10 cellular contexts compared by ENCODE assay signal in the genomic region with DNA sequence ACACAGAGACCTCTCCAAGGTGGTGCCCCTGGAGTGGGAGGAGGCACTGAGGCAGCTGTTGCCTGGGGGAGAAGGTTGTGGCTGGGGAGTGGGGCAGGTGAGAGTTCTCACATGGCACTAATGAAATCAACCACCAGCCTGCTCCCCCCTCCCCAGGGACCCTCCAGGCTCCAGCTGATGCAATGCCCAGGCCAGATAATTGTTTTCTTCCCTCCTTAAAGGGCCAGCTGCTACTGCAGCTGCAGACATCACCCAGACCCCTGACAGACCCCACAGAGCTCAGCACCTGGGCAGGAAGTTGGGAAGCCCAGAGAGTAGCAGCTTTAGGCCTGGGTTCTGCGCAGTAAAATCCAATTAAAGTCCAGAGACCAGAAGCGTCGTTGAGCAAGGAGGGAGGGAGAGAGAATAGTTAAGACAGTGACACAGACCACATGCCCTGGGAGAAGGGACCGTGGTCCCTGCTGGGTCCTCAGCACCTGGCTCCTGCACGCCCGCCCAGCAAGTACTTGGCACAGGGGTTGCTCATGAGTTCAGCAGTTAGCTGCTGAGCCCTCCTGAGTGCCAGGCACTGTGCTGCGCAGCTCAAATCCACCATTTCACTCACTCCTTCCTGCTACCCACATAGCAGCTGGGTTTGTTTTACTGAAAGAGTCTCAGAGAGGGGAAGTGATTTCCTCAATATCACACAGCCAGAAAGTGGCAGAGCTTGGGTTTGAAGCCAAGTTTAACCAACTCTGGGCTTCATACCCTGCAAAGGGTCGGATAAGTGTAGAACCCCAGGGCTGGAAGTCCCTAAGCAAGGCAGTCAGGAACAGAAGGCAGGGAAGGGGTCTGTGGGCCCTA. TPM values are rescaled to one million over a fixed set of nuclear protein-coding genes. Genes with fewer than 3 reads are reported as not detected.
DNase-seq lines count a peak whose midpoint lies in the region; ATAC-seq and TF ChIP-seq lines count a peak whose summit lies in the region.
"Had no signal": no experiment of that assay in that cellular context is flagged by ENCODE, and none has a peak within 500 bp of the region (broad histone marks: within the 10 kb centered on the region; RNA-seq: fewer than 3 reads in every experiment).

No MANE protein-coding gene starts in this region.

- no peaks in the 10 kb centered on the region for H3F3A ChIP-seq in neural progenitor cell (ENCODE audit: low read depth)

- H2AFZ ChIP-seq in neural progenitor cell (replicated peaks), result no peak overlapping the region

- intact Hi-C loops in left cardiac atrium (cut with DNase I), result no loop called here
- intact Hi-C loops in sciatic nerve (cut with DNase I), result no loop called here

- peaks cover 17% of the 10 kb centered on the region for H3K4me1 ChIP-seq in neural progenitor cell

- peaks cover 24% of the 10 kb centered on the region for H4K20me1 ChIP-seq in neural progenitor cell (ENCODE audit: low read depth)

- H3K9me3 Mint-ChIP-seq in activated naive CD8-positive, alpha-beta T cell treated with anti-CD3 and anti-CD28 coated beads, Interleukin-2, amount 10 ng/mL, durations not matched to agents 7 days and 5 days, result no peaks in the 10 kb centered on the region
- H3K9me3 Mint-ChIP-seq in neural progenitor cell, result no peaks in the 10 kb centered on the region

- no peaks in the 10 kb centered on the region for H3K36me3 Mint-ChIP-seq in activated naive CD8-positive, alpha-beta T cell treated with anti-CD3 and anti-CD28 coated beads, Interleukin-2, amount 10 ng/mL, durations not matched to agents 7 days and 5 days
- no peaks in the 10 kb centered on the region for H3K36me3 Mint-ChIP-seq in neural progenitor cell

- H3K4me3 ChIP-seq in H7 (ENCODE audit: insufficient read depth, low read depth, low read length) (no peak overlapping the region), neural progenitor cell (no peak overlapping the region)
- H3K4me3 ChIP-seq: Peyer's patch had no signal

- H3K27me3 ChIP-seq in H7 (ENCODE audit: control insufficient read depth, insufficient read depth, low read length) (peaks cover 1% of the 10 kb centered on the region; the same call in 1 of the 2 replicates), neural progenitor cell (no peaks in the 10 kb centered on the region)
- H3K27me3 ChIP-seq: Peyer's patch, spleen had no signal

- no peaks in the 10 kb centered on the region for H3K79me2 ChIP-seq in neural progenitor cell (ENCODE audit: low read depth)

- ATAC-seq in activated naive CD8-positive, alpha-beta T cell treated with anti-CD3 and anti-CD28 coated beads, Interleukin-2, amount 10 ng/mL, durations not matched to agents 7 days and 5 days (ENCODE audit: low read depth), result no peak
- ATAC-seq in left cardiac atrium, result no peak
- no peak for ATAC-seq in left lobe of liver
- no peak for ATAC-seq in sciatic nerve

- no peaks in the 10 kb centered on the region for H3K9me3 ChIP-seq in neural progenitor cell (ENCODE audit: low read depth)
- H3K9me3 ChIP-seq: Peyer's patch, spleen had no signal

- H3K4me2 ChIP-seq in neural progenitor cell, result peak overlapping the region; percentile 73

- no peak overlapping the region for H3K27ac ChIP-seq in neural progenitor cell

- H3K36me3 ChIP-seq in H7 (replicated peaks; ENCODE audit: control insufficient read depth, insufficient read depth, low read length) (no peaks in the 10 kb centered on the region; the same call in none of the 2 replicates), neural progenitor cell (no peaks in the 10 kb centered on the region)
- H3K36me3 ChIP-seq: Peyer's patch, spleen had no signal

- no peaks in the 10 kb centered on the region for H3K27me3 Mint-ChIP-seq in activated naive CD8-positive, alpha-beta T cell treated with anti-CD3 and anti-CD28 coated beads, Interleukin-2, amount 10 ng/mL, durations not matched to agents 7 days and 5 days
- peaks cover 7% of the 10 kb centered on the region for H3K27me3 Mint-ChIP-seq in neural progenitor cell (ENCODE audit: insufficient read depth, low read depth)

- DNase-seq in H7 (peak; percentile 61), NCI-H2081 treated with DMSO at 0.1 percent for 48 hours (lab: John Stamatoyannopoulos, UW) (peak; percentile 26), neural progenitor cell (ENCODE audit: low spot score) (no peak), left cardiac atrium (no peak), left lobe of liver (ENCODE audit: low spot score) (no peak), sciatic nerve (ENCODE audit: low spot score) (no peak)
- DNase-seq in activated naive CD8-positive, alpha-beta T cell treated with anti-CD3 and anti-CD28 coated beads, Interleukin-2, amount 10 ng/mL, durations not matched to agents 7 days and 5 days, result no peak
- DNase-seq in activated naive CD4-positive, alpha-beta T cell (lab: John Stamatoyannopoulos, UW), result no peak
- DNase-seq: Peyer's patch, spleen had no signal

- H3K9ac ChIP-seq in neural progenitor cell, result no peak overlapping the region

- no peak overlapping the region for H3K27ac Mint-ChIP-seq in activated naive CD8-positive, alpha-beta T cell treated with anti-CD3 and anti-CD28 coated beads, Interleukin-2, amount 10 ng/mL, durations not matched to agents 7 days and 5 days
- H3K27ac Mint-ChIP-seq in neural progenitor cell, result peak overlapping the region; percentile 5

- POLR2A ChIA-PET in activated naive CD8-positive, alpha-beta T cell treated with anti-CD3 and anti-CD28 coated beads, Interleukin-2, amount 10 ng/mL, durations not matched to agents 7 days and 5 days (lab: Charles Lee), result interaction anchor here (0.7 to 1.3 kb wide), 2 partner anchors 28 to 289 kb away, joined by 3 to 4 read pairs; a partner anchor contains a TSS

- peak overlapping the region; percentile 40 for H3K4me3 Mint-ChIP-seq in activated naive CD8-positive, alpha-beta T cell treated with anti-CD3 and anti-CD28 coated beads, Interleukin-2, amount 10 ng/mL, durations not matched to agents 7 days and 5 days
- H3K4me3 Mint-ChIP-seq in neural progenitor cell, result peak overlapping the region; percentile 72

- TF ChIP-seq CTCF in neural progenitor cell (IDR thresholded peaks at IDR 0.05), result no peak

- peaks cover 14% of the 10 kb centered on the region for H3K4me1 Mint-ChIP-seq in activated naive CD8-positive, alpha-beta T cell treated with anti-CD3 and anti-CD28 coated beads, Interleukin-2, amount 10 ng/mL, durations not matched to agents 7 days and 5 days
- peaks cover 22% of the 10 kb centered on the region for H3K4me1 Mint-ChIP-seq in neural progenitor cell

RNA-seq across cellular contexts. Expression of a gene that starts 1.9 kb away (rescaled TPM):
- 20.0 and 20.7 TPM in 2 replicates for total RNA-seq in H7 (2014; rRNA removed; shearing (Covaris generic))
- 1 to 10 TPM; 6.9 TPM for total RNA-seq in activated naive CD8-positive, alpha-beta T cell treated with anti-CD3 and anti-CD28 coated beads, Interleukin-2, amount 10 ng/mL, durations not matched to agents 7 days and 5 days
- total RNA-seq in neural progenitor cell (ENCODE audit: low replicate concordance) (17.2 and 27.1 TPM in 2 replicates), left cardiac atrium (1 to 10 TPM; 2.9 to 3.6 TPM), left lobe of liver (1.0 TPM), sciatic nerve (8.7 TPM)

RNA-seq across cellular contexts. Expression of a gene that starts 28.0 kb away (rescaled TPM):
- total RNA-seq in H7 (2014; rRNA removed; shearing (Covaris generic)), result 43.3 and 51.0 TPM in 2 replicates
- total RNA-seq in activated naive CD8-positive, alpha-beta T cell treated with anti-CD3 and anti-CD28 coated beads, Interleukin-2, amount 10 ng/mL, durations not matched to agents 7 days and 5 days, result 10 to 100 TPM; 65.0 to 66.6 TPM
- total RNA-seq in neural progenitor cell (ENCODE audit: low replicate concordance) (38.0 and 61.3 TPM in 2 replicates), left cardiac atrium (10 to 100 TPM; 60.1 to 71.1 TPM), left lobe of liver (26.8 TPM), sciatic nerve (46.7 TPM)

Comparison
In these comparisons a context has a peak if more than half of its experiments do, and no peak if none do; other contexts are left out.
1. DNase-seq: peak in H7 (single experiment) and NCI-H2081 treated with DMSO at 0.1 percent for 48 hours (single experiment); none in activated naive CD8-positive, alpha-beta T cell treated with anti-CD3 and anti-CD28 coated beads, Interleukin-2, amount 10 ng/mL, durations not matched to agents 7 days and 5 days (single experiment), neural progenitor cell (single experiment), left cardiac atrium (single experiment), left lobe of liver (single experiment), activated naive CD4-positive, alpha-beta T cell (0 of 4) and sciatic nerve (single experiment).